Comparison of ENCODE assay signal across 10 cellular contexts in genomic region chr15:65086680-65087111, GRCh38. TPM values are rescaled to one million over a fixed set of nuclear protein-coding genes. Genes with fewer than 3 reads are reported as not detected.
DNase-seq lines count a peak whose midpoint lies in the region; ATAC-seq and TF ChIP-seq lines count a peak whose summit lies in the region.
"Had no signal": no experiment of that assay in that cellular context is flagged by ENCODE, and none has a peak within 500 bp of the region (broad histone marks: within the 10 kb centered on the region; RNA-seq: fewer than 3 reads in every experiment).

No MANE protein-coding gene starts in this region.

- H3K9me3 ChIP-seq in body of pancreas, result no peaks in the 10 kb centered on the region

- no peak overlapping the region for H3K4me3 Mint-ChIP-seq in HFFc6
- no peak overlapping the region for H3K4me3 Mint-ChIP-seq in chondrocyte (ENCODE audit: unreplicated experiment)
- H3K4me3 Mint-ChIP-seq in nephron progenitor cell, result no peak overlapping the region
- H3K4me3 Mint-ChIP-seq in activated CD4-positive, alpha-beta T cell treated with anti-CD3 and anti-CD28 coated beads, Interleukin-2, amount 10 ng/mL, durations not matched to agents 24 days and 14 days, result no peak overlapping the region

- DNase-seq in AG10803 (ENCODE audit: low read depth) (no peak), HFFc6 (no peak), chondrocyte (ENCODE audit: low spot score) (peak; percentile 49), nephron progenitor cell (no peak), HCEC 1CT (no peak), body of pancreas (no peak)
- no peak for DNase-seq in activated CD4-positive, alpha-beta T cell treated with anti-CD3 and anti-CD28 coated beads, Interleukin-2, amount 10 ng/mL, durations not matched to agents 24 days and 14 days
- DNase-seq: activated effector memory CD4-positive, alpha-beta T cell treated with Interleukin-2 at 50 U/mL for 16 hours had no signal

- peak; percentile 26 for TF ChIP-seq CTCF in AG10803 (conservative IDR thresholded peaks at IDR 0.05; ENCODE audit: low read length)
- TF ChIP-seq CTCF in HFFc6 (IDR thresholded peaks at IDR 0.05), result peak; percentile 47
- TF ChIP-seq CTCF in chondrocyte (IDR thresholded peaks at IDR 0.05), result peak; percentile 51
- TF ChIP-seq CTCF in nephron progenitor cell (IDR thresholded peaks at IDR 0.05), result peak; percentile 4
- peak in 1 of 7 experiments; percentile 5 for TF ChIP-seq CTCF in body of pancreas (IDR thresholded peaks at IDR 0.05)

- ATAC-seq in HG02763 (IDR thresholded peaks at IDR 0.05; ENCODE audit: unreplicated experiment) (no peak), body of pancreas (no peak)

- H3K27me3 Mint-ChIP-seq in HFFc6 (ENCODE audit: insufficient read depth), result peaks cover 19% of the 10 kb centered on the region
- peaks cover 17% of the 10 kb centered on the region for H3K27me3 Mint-ChIP-seq in chondrocyte (ENCODE audit: low read depth)
- peaks cover 11% of the 10 kb centered on the region for H3K27me3 Mint-ChIP-seq in nephron progenitor cell (ENCODE audit: low read depth, poor library complexity)
- H3K27me3 Mint-ChIP-seq in activated CD4-positive, alpha-beta T cell treated with anti-CD3 and anti-CD28 coated beads, Interleukin-2, amount 10 ng/mL, durations not matched to agents 24 days and 14 days, result peaks cover 23% of the 10 kb centered on the region

- no peak overlapping the region for H3K27ac Mint-ChIP-seq in HFFc6
- H3K27ac Mint-ChIP-seq in chondrocyte (ENCODE audit: unreplicated experiment), result no peak overlapping the region
- no peak overlapping the region for H3K27ac Mint-ChIP-seq in nephron progenitor cell
- H3K27ac Mint-ChIP-seq in activated CD4-positive, alpha-beta T cell treated with anti-CD3 and anti-CD28 coated beads, Interleukin-2, amount 10 ng/mL, durations not matched to agents 24 days and 14 days, result no peak overlapping the region

- no peak for TF ChIP-seq POLR2A in body of pancreas (IDR thresholded peaks at IDR 0.05)

- H3K4me1 ChIP-seq in body of pancreas, result peaks cover 8% of the 10 kb centered on the region

- no peak overlapping the region for H3K27ac ChIP-seq in body of pancreas

- H3K4me3 ChIP-seq in AG10803 (ENCODE audit: low read length) (no peak overlapping the region), body of pancreas (no peak overlapping the region)

- WGBS in body of pancreas, 2 donors, result 42 to 80% methylated on average over 1 to 6 of the region's 6 CpGs

- no peaks in the 10 kb centered on the region for H3K9me3 Mint-ChIP-seq in HFFc6
- H3K9me3 Mint-ChIP-seq in chondrocyte (ENCODE audit: low read depth), result no peaks in the 10 kb centered on the region
- H3K9me3 Mint-ChIP-seq in nephron progenitor cell, result no peaks in the 10 kb centered on the region
- H3K9me3 Mint-ChIP-seq in activated CD4-positive, alpha-beta T cell treated with anti-CD3 and anti-CD28 coated beads, Interleukin-2, amount 10 ng/mL, durations not matched to agents 24 days and 14 days, result no peaks in the 10 kb centered on the region

- H3K27me3 ChIP-seq in body of pancreas, result no peaks in the 10 kb centered on the region

- intact Hi-C loops in body of pancreas (cut with DNase I), result no loop called here
- intact Hi-C loops in activated CD4-positive, alpha-beta T cell treated with anti-CD3 and anti-CD28 coated beads, Interleukin-2, amount 10 ng/mL, durations not matched to agents 24 days and 14 days (cut with micrococcal nuclease), result no loop called here

- H3K4me1 Mint-ChIP-seq in HFFc6 (ENCODE audit: low read depth) (peaks cover 16% of the 10 kb centered on the region), chondrocyte (ENCODE audit: low read depth) (peaks cover 31% of the 10 kb centered on the region), nephron progenitor cell (peaks cover 82% of the 10 kb centered on the region)
- H3K4me1 Mint-ChIP-seq in activated CD4-positive, alpha-beta T cell treated with anti-CD3 and anti-CD28 coated beads, Interleukin-2, amount 10 ng/mL, durations not matched to agents 24 days and 14 days, result peaks cover 14% of the 10 kb centered on the region

- H3K36me3 Mint-ChIP-seq in HFFc6 (ENCODE audit: low read depth) (no peaks in the 10 kb centered on the region), chondrocyte (ENCODE audit: low read depth) (no peaks in the 10 kb centered on the region), nephron progenitor cell (ENCODE audit: low read depth) (no peaks in the 10 kb centered on the region)
- no peaks in the 10 kb centered on the region for H3K36me3 Mint-ChIP-seq in activated CD4-positive, alpha-beta T cell treated with anti-CD3 and anti-CD28 coated beads, Interleukin-2, amount 10 ng/mL, durations not matched to agents 24 days and 14 days (ENCODE audit: low read depth)

- H3K36me3 ChIP-seq in body of pancreas (replicated peaks in 1 of 2; ENCODE audit: insufficient read depth in 1 of 2, low read depth in 2 of 2), result no peaks in the 10 kb centered on the region

RNA-seq across cellular contexts. Expression of gene KBTBD13, which starts 10.2 kb away (rescaled TPM):
- not detected for total RNA-seq in HFFc6 (2021; fragmentation: NEBNext Ultra II Directional; extraction: Animal tissue kit (Norgen Biotek cat#: 25700))
- total RNA-seq in chondrocyte, result not detected in 3 replicates
- not detected for total RNA-seq in body of pancreas
- total RNA-seq in activated CD4-positive, alpha-beta T cell treated with anti-CD3 and anti-CD28 coated beads, Interleukin-2, amount 10 ng/mL, durations not matched to agents 24 days and 14 days, result not detected in 2 replicates
- total RNA-seq: osteocyte had no signal

RNA-seq across cellular contexts. Expression of gene RASL12, which starts 18.9 kb away (rescaled TPM):
- total RNA-seq in HFFc6 (2021; fragmentation: NEBNext Ultra II Directional; extraction: Animal tissue kit (Norgen Biotek cat#: 25700)), result not detected
- 1.7 to 13.1 TPM (median 12.7 TPM) in 3 replicates for total RNA-seq in chondrocyte
- total RNA-seq in body of pancreas, result 1 to 10 TPM; 3.1 to 4.6 TPM
- not detected in 2 replicates for total RNA-seq in activated CD4-positive, alpha-beta T cell treated with anti-CD3 and anti-CD28 coated beads, Interleukin-2, amount 10 ng/mL, durations not matched to agents 24 days and 14 days

RNA-seq across cellular contexts. Expression of gene UBAP1L, which starts 28.3 kb away (rescaled TPM):
- 1 to 10 TPM in 1 of 6 experiments, under 1 TPM in 5; 0.43 to 1.4 (median 0.64) TPM for total RNA-seq in HFFc6 (2021; fragmentation: NEBNext Ultra II Directional; extraction: Animal tissue kit (Norgen Biotek cat#: 25700))
- total RNA-seq in chondrocyte (2.3 to 4.8 TPM (median 2.5 TPM) in 3 replicates), body of pancreas (1 to 10 TPM; 3.4 to 4.6 TPM)
- 6.3 and 6.6 TPM in 2 replicates for total RNA-seq in activated CD4-positive, alpha-beta T cell treated with anti-CD3 and anti-CD28 coated beads, Interleukin-2, amount 10 ng/mL, durations not matched to agents 24 days and 14 days

RNA-seq across cellular contexts. Expression of gene SLC51B, which starts 41.5 kb away (rescaled TPM):
- not detected for total RNA-seq in HFFc6 (2021; fragmentation: NEBNext Ultra II Directional; extraction: Animal tissue kit (Norgen Biotek cat#: 25700))
- total RNA-seq in chondrocyte (not detected in 3 replicates), body of pancreas (not detected)
- not detected in 2 replicates for total RNA-seq in activated CD4-positive, alpha-beta T cell treated with anti-CD3 and anti-CD28 coated beads, Interleukin-2, amount 10 ng/mL, durations not matched to agents 24 days and 14 days
- total RNA-seq: osteocyte had no signal

RNA-seq across cellular contexts. Expression of gene PDCD7, which starts 46.9 kb away (rescaled TPM):
- total RNA-seq in HFFc6 (2021; fragmentation: NEBNext Ultra II Directional; extraction: Animal tissue kit (Norgen Biotek cat#: 25700)), result 10 to 100 TPM; 18.5 to 32.1 (median 22.8) TPM
- total RNA-seq in chondrocyte, result 14.7 to 24.5 TPM (median 15.1 TPM) in 3 replicates
- 10 to 100 TPM; 18.2 to 35.6 TPM for total RNA-seq in body of pancreas
- total RNA-seq in activated CD4-positive, alpha-beta T cell treated with anti-CD3 and anti-CD28 coated beads, Interleukin-2, amount 10 ng/mL, durations not matched to agents 24 days and 14 days, result 59.9 and 60.1 TPM in 2 replicates
